1 cellular context compared by ENCODE assay signal in genomic region chr12:66587912-66588311, GRCh38.
TF ChIP-seq lines count a peak whose summit lies in the region.

No MANE protein-coding gene starts in this region.

TF ChIP-seq in SK-N-SH treated with all-trans-retinoic acid at 6 μM for 48 hours, 23 proteins besides CTCF, POLR2A, EP300 and RAD21 (continued from another document):
- TF ChIP-seq ESRRG (CRISPR knock-in tag; IDR thresholded peaks at IDR 0.05) (no peak), ZFP3 (CRISPR knock-in tag; IDR thresholded peaks at IDR 0.05) (no peak), ZNF565 (CRISPR knock-in tag; conservative IDR thresholded peaks at IDR 0.05; ENCODE audit: low read depth) (no peak), TCF4 (CRISPR knock-in tag; IDR thresholded peaks at IDR 0.05; ENCODE audit: borderline replicate concordance) (no peak), CSRNP3 (CRISPR knock-in tag; IDR thresholded peaks at IDR 0.05) (no peak), ISL1 (CRISPR knock-in tag; IDR thresholded peaks at IDR 0.05) (no peak), PPARA (CRISPR knock-in tag; IDR thresholded peaks at IDR 0.05; ENCODE audit: borderline replicate concordance) (no peak), BACH2 (CRISPR knock-in tag; IDR thresholded peaks at IDR 0.05; ENCODE audit: borderline replicate concordance) (no peak), RARB (CRISPR knock-in tag; IDR thresholded peaks at IDR 0.05) (no peak)
- TF ChIP-seq, protein P1, sequence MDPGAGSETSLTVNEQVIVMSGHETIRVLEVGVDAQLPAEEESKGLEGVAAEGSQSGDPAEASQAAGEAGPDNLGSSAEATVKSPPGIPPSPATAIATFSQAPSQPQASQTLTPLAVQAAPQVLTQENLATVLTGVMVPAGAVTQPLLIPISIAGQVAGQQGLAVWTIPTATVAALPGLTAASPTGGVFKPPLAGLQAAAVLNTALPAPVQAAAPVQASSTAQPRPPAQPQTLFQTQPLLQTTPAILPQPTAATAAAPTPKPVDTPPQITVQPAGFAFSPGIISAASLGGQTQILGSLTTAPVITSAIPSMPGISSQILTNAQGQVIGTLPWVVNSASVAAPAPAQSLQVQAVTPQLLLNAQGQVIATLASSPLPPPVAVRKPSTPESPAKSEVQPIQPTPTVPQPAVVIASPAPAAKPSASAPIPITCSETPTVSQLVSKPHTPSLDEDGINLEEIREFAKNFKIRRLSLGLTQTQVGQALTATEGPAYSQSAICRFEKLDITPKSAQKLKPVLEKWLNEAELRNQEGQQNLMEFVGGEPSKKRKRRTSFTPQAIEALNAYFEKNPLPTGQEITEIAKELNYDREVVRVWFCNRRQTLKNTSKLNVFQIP (CRISPR knock-in tag; IDR thresholded peaks at IDR 0.05; ENCODE audit: borderline replicate concordance, low read depth) = no peak
TF ChIP-seq in SK-N-SH treated with all-trans-retinoic acid at 6 μM for 48 hours: peak in this region for 0.
